ENCODE assay signal across 8 cellular contexts in genomic region chr10:100969175-100970075, GRCh38. TPM values are rescaled to one million over a fixed set of nuclear protein-coding genes. Genes with fewer than 3 reads are reported as not detected.
DNase-seq lines count a peak whose midpoint lies in the region; ATAC-seq and TF ChIP-seq lines count a peak whose summit lies in the region.

SEMA4G (plus strand) TSS chr10:100969504; CDS start chr10:100972913, 3,409 bp downstream.

- peak within 1 kb of the TSS; percentile 69 to 89 (median 77) for H3K4me3 Mint-ChIP-seq in CD8-positive, alpha-beta memory T cell
- peak within 1 kb of the TSS; percentile 18 for H3K4me3 Mint-ChIP-seq in activated naive CD8-positive, alpha-beta T cell treated with anti-CD3 and anti-CD28 coated beads, Interleukin-2, amount 50 U/mL, for 24 hours

- no peaks in the 10 kb centered on the region for H3K36me3 ChIP-seq in CD8-positive, alpha-beta memory T cell (ENCODE audit: insufficient read depth, low read length)
- peaks cover 0 to 15% (median 0%) of the 10 kb centered on the region in 3 donors for H3K36me3 ChIP-seq in Peyer's patch

- no peaks in the 10 kb centered on the region for H3K9me3 ChIP-seq in CD8-positive, alpha-beta memory T cell (ENCODE audit: low read length)
- H3K9me3 ChIP-seq in Peyer's patch (no peaks in the 10 kb centered on the region), right cardiac atrium (ENCODE audit: control insufficient read depth, low read length) (no peaks in the 10 kb centered on the region)

- 2% methylated on average over 71 of the region's 71 CpGs for WGBS in right cardiac atrium

- peaks cover 5% of the 10 kb centered on the region for H3K4me1 ChIP-seq in CD8-positive, alpha-beta memory T cell (ENCODE audit: insufficient read depth, low read length)
- H3K4me1 ChIP-seq in Peyer's patch (peaks cover 0 to 22% (median 7%) of the 10 kb centered on the region in 4 donors), right cardiac atrium (ENCODE audit: control insufficient read depth, insufficient read depth, low read length) (no peaks in the 10 kb centered on the region)

- no peak within 1 kb of the TSS for H3K27ac ChIP-seq in CD8-positive, alpha-beta memory T cell (ENCODE audit: low read depth, low read length)
- H3K27ac ChIP-seq in Peyer's patch (peak within 1 kb of the TSS; percentile 26 to 91 (median 86)), right cardiac atrium (ENCODE audit: low read length) (no peak within 1 kb of the TSS)

- CTCF ChIA-PET in CD8-positive, alpha-beta memory T cell (lab: Charles Lee): interaction anchor here (1.4 to 2.2 kb wide), 6 partner anchors 12 to 50 kb away, joined by 3 to 12 read pairs (median 6); no protein-coding TSS in a partner anchor

- peak in 4 of 5 donors; percentile 23 to 47 (median 28) for DNase-seq in CD8-positive, alpha-beta memory T cell
- DNase-seq in Peyer's patch (peak; percentile 42 to 79 (median 74)), right cardiac atrium (peak; percentile 56 to 86 (median 79)), retinal pigment epithelial cell (ENCODE audit: low read depth) (no peak), pons (ENCODE audit: low spot score) (no peak), occipital lobe (lab: John Stamatoyannopoulos, UW) (no peak)
- peak; percentile 66 for DNase-seq in activated naive CD8-positive, alpha-beta T cell treated with anti-CD3 and anti-CD28 coated beads, Interleukin-2, amount 50 U/mL, for 24 hours

- H3K4me1 Mint-ChIP-seq in CD8-positive, alpha-beta memory T cell: peaks cover 8 to 20% (median 20%) of the 10 kb centered on the region in 3 donors
- H3K4me1 Mint-ChIP-seq in activated naive CD8-positive, alpha-beta T cell treated with anti-CD3 and anti-CD28 coated beads, Interleukin-2, amount 50 U/mL, for 24 hours: peaks cover 24% of the 10 kb centered on the region

- peak in 5 of 6 experiments; percentile 51 to 77 (median 73) for TF ChIP-seq CTCF in Peyer's patch (IDR thresholded peaks at IDR 0.05)
- peak; percentile 79 for TF ChIP-seq CTCF in retinal pigment epithelial cell (conservative IDR thresholded peaks at IDR 0.05; ENCODE audit: low read depth, low read length)

- intact Hi-C loops in right cardiac atrium (cut with DNase I): no loop called here

- H3K27ac Mint-ChIP-seq in CD8-positive, alpha-beta memory T cell: peak within 1 kb of the TSS in 6 of 8 donors; percentile 10 to 77 (median 34)
- no peak within 1 kb of the TSS for H3K27ac Mint-ChIP-seq in activated naive CD8-positive, alpha-beta T cell treated with anti-CD3 and anti-CD28 coated beads, Interleukin-2, amount 50 U/mL, for 24 hours

- POLR2A ChIA-PET in CD8-positive, alpha-beta memory T cell (lab: Charles Lee): interaction anchor here (0.6 kb wide), 1 partner anchor 15 kb away, joined by 3 read pairs; no protein-coding TSS in a partner anchor

- no peaks in the 10 kb centered on the region for H3K9me3 Mint-ChIP-seq in CD8-positive, alpha-beta memory T cell
- H3K9me3 Mint-ChIP-seq in activated naive CD8-positive, alpha-beta T cell treated with anti-CD3 and anti-CD28 coated beads, Interleukin-2, amount 50 U/mL, for 24 hours: no peaks in the 10 kb centered on the region

- peaks cover 0 to 10% (median 3%) of the 10 kb centered on the region in 3 donors for H3K36me3 Mint-ChIP-seq in CD8-positive, alpha-beta memory T cell
- no peaks in the 10 kb centered on the region for H3K36me3 Mint-ChIP-seq in activated naive CD8-positive, alpha-beta T cell treated with anti-CD3 and anti-CD28 coated beads, Interleukin-2, amount 50 U/mL, for 24 hours (ENCODE audit: low read depth)

- ATAC-seq in GM21529 (IDR thresholded peaks at IDR 0.05; ENCODE audit: unreplicated experiment): peak; percentile 73
- ATAC-seq in activated naive CD8-positive, alpha-beta T cell treated with anti-CD3 and anti-CD28 coated beads, Interleukin-2, amount 50 U/mL, for 24 hours: peak; percentile 86
- ATAC-seq in right cardiac atrium: peak; percentile 76 to 85

- no peaks in the 10 kb centered on the region for H3K27me3 ChIP-seq in CD8-positive, alpha-beta memory T cell (ENCODE audit: insufficient read depth, low read length, poor library complexity, severe bottlenecking)
- H3K27me3 ChIP-seq in Peyer's patch (no peaks in the 10 kb centered on the region), right cardiac atrium (ENCODE audit: control insufficient read depth, insufficient read depth) (no peaks in the 10 kb centered on the region)

- peak within 1 kb of the TSS; percentile 47 for H3K4me3 ChIP-seq in CD8-positive, alpha-beta memory T cell (ENCODE audit: low read length)
- H3K4me3 ChIP-seq in Peyer's patch (peak within 1 kb of the TSS; percentile 41 to 78 (median 66)), right cardiac atrium (ENCODE audit: low read length) (peak within 1 kb of the TSS; percentile 59), retinal pigment epithelial cell (ENCODE audit: low read length) (peak within 1 kb of the TSS; percentile 59)

- peak in 1 of 2 donors; percentile 13 for TF ChIP-seq POLR2A in Peyer's patch (IDR thresholded peaks at IDR 0.05)

- no peaks in the 10 kb centered on the region for H3K27me3 Mint-ChIP-seq in CD8-positive, alpha-beta memory T cell
- H3K27me3 Mint-ChIP-seq in activated naive CD8-positive, alpha-beta T cell treated with anti-CD3 and anti-CD28 coated beads, Interleukin-2, amount 50 U/mL, for 24 hours: no peaks in the 10 kb centered on the region

RNA-seq across cellular contexts. Expression of gene SEMA4G, which starts in this region (rescaled TPM):
- total RNA-seq in CD8-positive, alpha-beta memory T cell: under 1 TPM; 0.49 to 0.57 TPM
- polyA plus RNA-seq in CD8-positive, alpha-beta memory T cell: 0.06 TPM
- total RNA-seq in Peyer's patch (100 to 1,000 TPM in 3 of 4 donors, 10 to 100 TPM in 1; 16.5 to 233 (median 185) TPM), right cardiac atrium (1 to 10 TPM; 3.1 to 3.8 (median 3.3) TPM), occipital lobe (8.0 TPM)
- 3.2 TPM for polyA plus RNA-seq in right cardiac atrium

Comparison
In these comparisons a context has a peak if more than half of its experiments do, and no peak if none do; other contexts are left out.
1. Peak in DNase-seq and H3K4me3 ChIP-seq in CD8-positive, alpha-beta memory T cell; RNA of the gene not detected or under 1 TPM.
2. DNase-seq: peak in Peyer's patch (3 of 3), activated naive CD8-positive, alpha-beta T cell treated with anti-CD3 and anti-CD28 coated beads, Interleukin-2, amount 50 U/mL, for 24 hours (single experiment) and right cardiac atrium (3 of 3); none in retinal pigment epithelial cell (single experiment), pons (single experiment) and occipital lobe (single experiment).
3. H3K27ac ChIP-seq: peak in Peyer's patch (4 of 4); none in CD8-positive, alpha-beta memory T cell (single experiment) and right cardiac atrium (single experiment).
4. Peak in every context shown above with its lines, with median percentiles within 50 percentile points of each other: H3K4me3 ChIP-seq and ATAC-seq.